16 cellular contexts compared by ENCODE assay signal in the genomic region with DNA sequence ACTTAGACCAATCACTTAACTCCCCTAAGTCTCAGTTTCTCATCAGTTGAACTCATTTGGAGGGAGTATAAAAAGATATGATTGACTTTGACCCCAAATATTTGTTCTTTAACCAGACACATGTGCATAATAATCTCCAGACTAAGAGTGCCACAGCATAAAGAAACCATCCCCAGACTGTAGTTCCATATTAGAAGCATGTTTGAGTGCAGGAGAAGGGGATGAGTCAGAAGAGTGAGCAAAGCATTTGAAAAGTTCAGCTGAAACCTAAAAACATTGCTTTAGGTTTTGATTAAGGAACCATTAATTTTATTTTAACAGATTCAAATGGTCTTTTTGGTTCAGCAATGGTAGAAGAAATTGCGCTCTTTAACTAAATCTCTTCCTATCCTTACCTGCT.
"Had no signal": no experiment of that assay in that cellular context is flagged by ENCODE, and none has a peak within 500 bp of the region (broad histone marks: within the 10 kb centered on the region; RNA-seq: fewer than 3 reads in every experiment).

No MANE protein-coding gene starts in this region.

- H3K27me3 ChIP-seq: esophagus squamous epithelium, gastrocnemius medialis, heart right ventricle, ovary, sigmoid colon, uterus had no signal

- H3K36me3 ChIP-seq: esophagus squamous epithelium, gastrocnemius medialis, heart right ventricle, ovary, sigmoid colon, uterus had no signal

- H3K27ac ChIP-seq: coronary artery, esophagus squamous epithelium, gastrocnemius medialis, heart right ventricle, ovary, sigmoid colon, uterus had no signal

- H3K9me3 ChIP-seq: esophagus squamous epithelium, gastrocnemius medialis, ovary, sigmoid colon, uterus had no signal

- ATAC-seq: gastrocnemius medialis, heart right ventricle had no signal

- H3K4me1 ChIP-seq: esophagus squamous epithelium, gastrocnemius medialis, heart right ventricle, sigmoid colon had no signal

- H3K4me3 ChIP-seq: coronary artery, esophagus squamous epithelium, gastrocnemius medialis, heart right ventricle, lung, ovary, sigmoid colon, uterus had no signal

- DNase-seq: activated CD4-positive, alpha-beta T cell treated with anti-CD3 and anti-CD28 coated beads, Interleukin-2, amount 10 ng/mL, durations not matched to agents 7 days and 5 days; activated CD4-positive, CD25-positive, alpha-beta regulatory T cell; activated naive CD8-positive, alpha-beta T cell treated with anti-CD3 and anti-CD28 coated beads for 36 hours; caudate nucleus; esophagus squamous epithelium; gastrocnemius medialis; heart right ventricle; islet precursor cell; midbrain; ovary; sigmoid colon; stimulated activated CD4-positive, alpha-beta T cell treated with anti-CD3 and anti-CD28 coated beads, Interleukin-12 subunit alpha, Interleukin-12 subunit beta, amount 100 ng/mL, for 4 hours; stimulated activated CD4-positive, alpha-beta T cell treated with anti-CD3 and anti-CD28 coated beads, Interleukin-2, amount 100 ng/mL, for 24 hours; uterus had no signal
